20 cellular contexts compared by ENCODE assay signal in genomic region chr22:25739659-25740344, GRCh38. TPM values are rescaled to one million over a fixed set of nuclear protein-coding genes. Genes with fewer than 3 reads are reported as not detected.
A peak's percentile ranks its signal among the peaks of the same experiment; 100 is the strongest.
DNase-seq lines count a peak whose midpoint lies in the region; ATAC-seq and TF ChIP-seq lines count a peak whose summit lies in the region.
"Had no signal": no experiment of that assay in that cellular context is flagged by ENCODE, and none has a peak within 500 bp of the region (broad histone marks: within the 10 kb centered on the region; RNA-seq: fewer than 3 reads in every experiment).

No MANE protein-coding gene starts in this region.

- H3K4me1 Mint-ChIP-seq in activated CD4-positive, alpha-beta T cell treated with anti-CD3 and anti-CD28 coated beads, Interleukin-2, amount 10 ng/mL, durations not matched to agents 7 days and 5 days, result peaks cover 77% of the 10 kb centered on the region
- H3K4me1 Mint-ChIP-seq in activated T-helper 2 cell treated with anti-CD3 and anti-CD28 coated beads, Interferon-gamma antibody, Interleukin-2, Interleukin-4, amounts not matched to agents 10 μg/mL and 5 μg/mL and 100 μg/mL, durations not matched to agents 14 hours and 24 hours and 36 hours (ENCODE audit: low read depth), result peaks cover 69% of the 10 kb centered on the region

- no peak for TF ChIP-seq CTCF in left ventricle myocardium inferior (IDR thresholded peaks at IDR 0.05; ENCODE audit: borderline replicate concordance)

- H3K27me3 Mint-ChIP-seq in activated CD4-positive, alpha-beta T cell treated with anti-CD3 and anti-CD28 coated beads, Interleukin-2, amount 10 ng/mL, durations not matched to agents 7 days and 5 days, result no peaks in the 10 kb centered on the region
- no peaks in the 10 kb centered on the region for H3K27me3 Mint-ChIP-seq in activated T-helper 2 cell treated with anti-CD3 and anti-CD28 coated beads, Interferon-gamma antibody, Interleukin-2, Interleukin-4, amounts not matched to agents 10 μg/mL and 5 μg/mL and 100 μg/mL, durations not matched to agents 14 hours and 24 hours and 36 hours (ENCODE audit: low read depth)

- H3K4me1 ChIP-seq in left ventricle myocardium inferior, result peaks cover 7% of the 10 kb centered on the region
- H3K4me1 ChIP-seq: A549 had no signal

- no peak overlapping the region for H3K4me3 ChIP-seq in left ventricle myocardium inferior
- H3K4me3 ChIP-seq: A549, MG63, PC-9 had no signal

- intact Hi-C loops in cardiac septum (cut with DNase I) (no loop called here), left ventricle myocardium inferior (cut with micrococcal nuclease) (no loop called here)
- intact Hi-C loops in activated T-helper 2 cell treated with anti-CD3 and anti-CD28 coated beads, Interferon-gamma antibody, Interleukin-2, Interleukin-4, amounts not matched to agents 10 μg/mL and 5 μg/mL and 100 μg/mL, durations not matched to agents 14 hours and 24 hours and 36 hours (cut with micrococcal nuclease), result no loop called here

- no peaks in the 10 kb centered on the region for H3K9me3 ChIP-seq in left ventricle myocardium inferior (replicated peaks)
- H3K9me3 ChIP-seq: A549, MG63 had no signal

- no peak overlapping the region for H3K27ac ChIP-seq in left ventricle myocardium inferior (replicated peaks)
- H3K27ac ChIP-seq: A549, PC-9 had no signal

- peak overlapping the region; percentile 99 for H3K27ac Mint-ChIP-seq in activated CD4-positive, alpha-beta T cell treated with anti-CD3 and anti-CD28 coated beads, Interleukin-2, amount 10 ng/mL, durations not matched to agents 7 days and 5 days
- peak overlapping the region; percentile 39 for H3K27ac Mint-ChIP-seq in activated T-helper 2 cell treated with anti-CD3 and anti-CD28 coated beads, Interferon-gamma antibody, Interleukin-2, Interleukin-4, amounts not matched to agents 10 μg/mL and 5 μg/mL and 100 μg/mL, durations not matched to agents 14 hours and 24 hours and 36 hours
- H3K27ac Mint-ChIP-seq: B cell had no signal

- H3K36me3 ChIP-seq in left ventricle myocardium inferior, result no peaks in the 10 kb centered on the region
- H3K36me3 ChIP-seq: MG63 had no signal

- H3K36me3 Mint-ChIP-seq in activated CD4-positive, alpha-beta T cell treated with anti-CD3 and anti-CD28 coated beads, Interleukin-2, amount 10 ng/mL, durations not matched to agents 7 days and 5 days (ENCODE audit: low read depth), result peaks cover 53% of the 10 kb centered on the region
- peaks cover 44% of the 10 kb centered on the region for H3K36me3 Mint-ChIP-seq in activated T-helper 2 cell treated with anti-CD3 and anti-CD28 coated beads, Interferon-gamma antibody, Interleukin-2, Interleukin-4, amounts not matched to agents 10 μg/mL and 5 μg/mL and 100 μg/mL, durations not matched to agents 14 hours and 24 hours and 36 hours (ENCODE audit: low read depth)

- POLR2A ChIA-PET in activated CD4-positive, alpha-beta T cell treated with anti-CD3 and anti-CD28 coated beads, Interleukin-2, amount 10 ng/mL, durations not matched to agents 7 days and 5 days (lab: Charles Lee), result no interaction called here

- no peak overlapping the region for H3K4me3 Mint-ChIP-seq in activated CD4-positive, alpha-beta T cell treated with anti-CD3 and anti-CD28 coated beads, Interleukin-2, amount 10 ng/mL, durations not matched to agents 7 days and 5 days
- no peak overlapping the region for H3K4me3 Mint-ChIP-seq in activated T-helper 2 cell treated with anti-CD3 and anti-CD28 coated beads, Interferon-gamma antibody, Interleukin-2, Interleukin-4, amounts not matched to agents 10 μg/mL and 5 μg/mL and 100 μg/mL, durations not matched to agents 14 hours and 24 hours and 36 hours (ENCODE audit: low read depth)
- H3K4me3 Mint-ChIP-seq: B cell had no signal

- CTCF ChIA-PET in activated CD4-positive, alpha-beta T cell treated with anti-CD3 and anti-CD28 coated beads, Interleukin-2, amount 10 ng/mL, durations not matched to agents 7 days and 5 days (lab: Charles Lee), result no interaction called here

- no peak for DNase-seq in activated CD4-positive, alpha-beta T cell treated with anti-CD3 and anti-CD28 coated beads, Interleukin-2, amount 10 ng/mL, durations not matched to agents 7 days and 5 days
- no peak for DNase-seq in activated CD4-positive, alpha-beta T cell treated with anti-CD3 and anti-CD28 coated beads, Interleukin-2, amount 50 U/mL, for 48 hours
- DNase-seq in cardiac septum (ENCODE audit: low spot score), result peak; percentile 31
- no peak for DNase-seq in left ventricle myocardium inferior
- DNase-seq in activated T-helper 2 cell treated with anti-CD3 and anti-CD28 coated beads, Interferon-gamma antibody, Interleukin-2, Interleukin-4, amounts not matched to agents 10 μg/mL and 5 μg/mL and 100 μg/mL, durations not matched to agents 14 hours and 24 hours and 36 hours (ENCODE audit: low spot score), result no peak
- no peak for DNase-seq in COLO668 (lab: John Stamatoyannopoulos, UW; ENCODE audit: unreplicated experiment)
- DNase-seq in NCI-H446 (lab: John Stamatoyannopoulos, UW), result no peak
- DNase-seq: DMS79, MG63, NCI-H1417 treated with DMSO at 0.1 percent for 48 hours, NCI-H1930, NCI-H2227 treated with DMSO at 0.1 percent for 48 hours, NCI-H510A treated with DMSO at 0.1 percent for 48 hours, NCI-H748 treated with DMSO at 0.1 percent for 48 hours, PC-9, RPMI8226, SHP77 treated with DMSO at 0.1 percent for 48 hours had no signal

- no peak for ATAC-seq in HG03520 (IDR thresholded peaks at IDR 0.05; ENCODE audit: unreplicated experiment)
- ATAC-seq: A549 had no signal

- no peaks in the 10 kb centered on the region for H3K27me3 ChIP-seq in left ventricle myocardium inferior (ENCODE audit: low read depth)
- H3K27me3 ChIP-seq: MG63 had no signal

- peaks cover 23% of the 10 kb centered on the region for H3K9me3 Mint-ChIP-seq in activated CD4-positive, alpha-beta T cell treated with anti-CD3 and anti-CD28 coated beads, Interleukin-2, amount 10 ng/mL, durations not matched to agents 7 days and 5 days
- no peaks in the 10 kb centered on the region for H3K9me3 Mint-ChIP-seq in activated T-helper 2 cell treated with anti-CD3 and anti-CD28 coated beads, Interferon-gamma antibody, Interleukin-2, Interleukin-4, amounts not matched to agents 10 μg/mL and 5 μg/mL and 100 μg/mL, durations not matched to agents 14 hours and 24 hours and 36 hours

RNA-seq across cellular contexts. Expression of gene MYO18B, which starts 2.2 kb away (rescaled TPM):
- total RNA-seq in activated CD4-positive, alpha-beta T cell treated with anti-CD3 and anti-CD28 coated beads, Interleukin-2, amount 10 ng/mL, durations not matched to agents 7 days and 5 days, result 1 to 10 TPM; 2.0 TPM
- total RNA-seq in cardiac septum (254 TPM), left ventricle myocardium inferior (163 TPM)
- 6.0 and 6.1 TPM in 2 replicates for total RNA-seq in activated T-helper 2 cell treated with anti-CD3 and anti-CD28 coated beads, Interferon-gamma antibody, Interleukin-2, Interleukin-4, amounts not matched to agents 10 μg/mL and 5 μg/mL and 100 μg/mL, durations not matched to agents 14 hours and 24 hours and 36 hours
- total RNA-seq: PC-9 had no signal

Comparison
In these comparisons a context has a peak if more than half of its experiments do, and no peak if none do; other contexts are left out.
1. RNA of gene MYO18B, which starts 2.2 kb away (total RNA-seq): 254 TPM in cardiac septum (single experiment) and 163 TPM in left ventricle myocardium inferior (single experiment); 6.0 to 6.1 TPM in activated T-helper 2 cell treated with anti-CD3 and anti-CD28 coated beads, Interferon-gamma antibody, Interleukin-2, Interleukin-4, amounts not matched to agents 10 μg/mL and 5 μg/mL and 100 μg/mL, durations not matched to agents 14 hours and 24 hours and 36 hours and 2.0 TPM in activated CD4-positive, alpha-beta T cell treated with anti-CD3 and anti-CD28 coated beads, Interleukin-2, amount 10 ng/mL, durations not matched to agents 7 days and 5 days; every median in the first group is over 10 times any median in the second.